In the genomic region with DNA sequence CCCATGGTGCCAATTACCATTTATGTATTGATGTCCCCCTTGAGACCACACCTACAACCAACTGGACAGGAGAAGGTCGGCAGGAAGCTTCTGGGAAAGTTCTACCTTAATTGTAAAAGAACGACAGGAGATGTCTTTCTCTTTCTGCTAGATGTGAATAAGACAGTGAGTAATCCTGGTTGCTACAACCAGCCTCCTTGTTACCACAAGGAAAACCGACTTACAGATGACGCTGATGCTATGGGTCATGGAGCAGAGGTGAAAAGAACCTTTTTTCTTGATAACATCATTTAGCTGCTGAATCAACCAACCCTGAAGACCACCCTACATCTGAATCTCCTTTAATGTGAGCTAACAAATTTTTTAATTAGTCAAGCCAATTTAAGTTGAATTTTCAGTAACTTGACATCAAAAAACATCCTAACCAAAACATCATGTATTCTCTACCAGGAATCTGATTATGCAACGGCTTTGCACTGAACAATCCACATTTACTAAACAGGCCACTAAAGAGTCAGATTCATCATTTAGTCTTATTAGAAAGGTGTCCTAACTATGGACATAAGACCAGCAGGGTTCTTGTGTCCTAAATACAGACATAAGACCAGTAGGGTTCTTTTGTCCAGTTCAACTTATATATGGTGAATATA, we compare ENCODE assay signal across 18 cellular contexts. TPM values are rescaled to one million over a fixed set of nuclear protein-coding genes. Genes with fewer than 3 reads are reported as not detected.
DNase-seq lines count a peak whose midpoint lies in the region; ATAC-seq and TF ChIP-seq lines count a peak whose summit lies in the region.
"Had no signal": no experiment of that assay in that cellular context is flagged by ENCODE, and none has a peak within 500 bp of the region (broad histone marks: within the 10 kb centered on the region; RNA-seq: fewer than 3 reads in every experiment).

No MANE protein-coding gene starts in this region.

- DNase-seq in Daoy (ENCODE audit: low read depth) (peak; percentile 12), RKO (ENCODE audit: low spot score) (peak; percentile 54), epithelial cell of prostate (ENCODE audit: low read depth, low spot score) (no peak), substantia nigra (lab: John Stamatoyannopoulos, UW) (no peak)
- DNase-seq in activated CD8-positive, alpha-beta memory T cell treated with anti-CD3 and anti-CD28 coated beads for 24 hours, result no peak
- no peak for DNase-seq in effector CD4-positive, alpha-beta T cell
- DNase-seq: activated CD4-positive, alpha-beta T cell treated with anti-CD3 and anti-CD28 coated beads for 1 hour; CD4-positive, alpha-beta T cell; hypothalamus; NCI-H1048; NCI-H2081; NCI-H446 treated with DMSO at 0.1 percent for 48 hours; stimulated activated CD4-positive, alpha-beta T cell treated with anti-CD3 and anti-CD28 coated beads, Interleukin-2, amount 100 ng/mL, for 48 hours had no signal

- H3K4me3 Mint-ChIP-seq in nephron, result no peak overlapping the region
- H3K4me3 Mint-ChIP-seq: CD4-positive, alpha-beta T cell; natural killer cell treated with Interleukin-12 subunit alpha and Interleukin-12 subunit beta and Interleukin-15 and Interleukin-18, amount 100 ng/mL, for 72 hours had no signal

- peaks cover 4% of the 10 kb centered on the region for H3K27me3 Mint-ChIP-seq in nephron (ENCODE audit: low read depth)

- ATAC-seq in GM19035 (IDR thresholded peaks at IDR 0.05; ENCODE audit: unreplicated experiment), result no peak
- ATAC-seq: natural killer cell treated with Interleukin-12 subunit alpha and Interleukin-12 subunit beta and Interleukin-15 and Interleukin-18, amount 100 ng/mL, for 72 hours had no signal

- H3K27ac ChIP-seq in epithelial cell of prostate (peak overlapping the region; percentile 95), substantia nigra (ENCODE audit: low read depth, low read length, poor library complexity, severe bottlenecking) (no peak overlapping the region)
- H3K27ac ChIP-seq: prostate gland, skin epidermis had no signal

- no peak for TF ChIP-seq CTCF in nephron (IDR thresholded peaks at IDR 0.05; ENCODE audit: unreplicated experiment in 3 of 3)

- H3K36me3 Mint-ChIP-seq in nephron (ENCODE audit: low read depth), result no peaks in the 10 kb centered on the region
- H3K36me3 Mint-ChIP-seq: natural killer cell treated with Interleukin-12 subunit alpha and Interleukin-12 subunit beta and Interleukin-15 and Interleukin-18, amount 100 ng/mL, for 72 hours had no signal

- no peaks in the 10 kb centered on the region for H3K9me3 Mint-ChIP-seq in nephron
- H3K9me3 Mint-ChIP-seq: CD4-positive, alpha-beta T cell; natural killer cell treated with Interleukin-12 subunit alpha and Interleukin-12 subunit beta and Interleukin-15 and Interleukin-18, amount 100 ng/mL, for 72 hours had no signal

- peaks cover 36% of the 10 kb centered on the region for H3K4me1 Mint-ChIP-seq in nephron

- H3K27ac Mint-ChIP-seq in nephron, result peak overlapping the region in 2 of 3 experiments; percentile 7 to 49
- H3K27ac Mint-ChIP-seq: CD4-positive, alpha-beta T cell; natural killer cell treated with Interleukin-12 subunit alpha and Interleukin-12 subunit beta and Interleukin-15 and Interleukin-18, amount 100 ng/mL, for 72 hours had no signal

RNA-seq across cellular contexts. Expression of gene RGS2, which starts 23.0 kb away (rescaled TPM):
- total RNA-seq in Daoy (2014; rRNA removed; shearing (Covaris generic)), result 7.6 and 7.9 TPM in 2 replicates

Comparison
In these comparisons a context has a peak if more than half of its experiments do, and no peak if none do; other contexts are left out.
1. DNase-seq: peak in Daoy (single experiment) and RKO (single experiment); none in epithelial cell of prostate (single experiment), substantia nigra (0 of 49), activated CD8-positive, alpha-beta memory T cell treated with anti-CD3 and anti-CD28 coated beads for 24 hours (single experiment) and effector CD4-positive, alpha-beta T cell (single experiment).